ENCODE assay signal across 1 cellular context in genomic region chr19:45344621-45345505, GRCh38.
TF ChIP-seq lines count a peak whose summit lies in the region.

No MANE protein-coding gene starts in this region.

TF ChIP-seq in HCT116, 20 proteins besides CTCF, POLR2A, EP300 and RAD21 (continued from another document):
- TF ChIP-seq CEBPB (IDR thresholded peaks at IDR 0.05; ENCODE audit: low read depth): no peak
- no peak for TF ChIP-seq ELF1 (IDR thresholded peaks at IDR 0.05; ENCODE audit: borderline replicate concordance, low read depth)
- no peak for TF ChIP-seq JUND (IDR thresholded peaks at IDR 0.05)
- no peak for TF ChIP-seq CBX3 (IDR thresholded peaks at IDR 0.05; ENCODE audit: low read depth)
- TF ChIP-seq POLR2AphosphoS5 (IDR thresholded peaks at IDR 0.05; ENCODE audit: low read depth, low read length): no peak
- TF ChIP-seq ZNF274 (IDR thresholded peaks at IDR 0.05; ENCODE audit: low read depth, low read length): no peak
- TF ChIP-seq, protein P1, sequence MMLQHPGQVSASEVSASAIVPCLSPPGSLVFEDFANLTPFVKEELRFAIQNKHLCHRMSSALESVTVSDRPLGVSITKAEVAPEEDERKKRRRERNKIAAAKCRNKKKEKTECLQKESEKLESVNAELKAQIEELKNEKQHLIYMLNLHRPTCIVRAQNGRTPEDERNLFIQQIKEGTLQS (IDR thresholded peaks at IDR 0.05): no peak
- TF ChIP-seq TCF7L2 (IDR thresholded peaks at IDR 0.05; ENCODE audit: borderline replicate concordance, extremely low read depth, insufficient read depth, insufficient read length): no peak
- TF ChIP-seq YY1 (IDR thresholded peaks at IDR 0.05; ENCODE audit: extremely low read depth, insufficient replicate concordance, low read depth, low read length): no peak
- no peak for TF ChIP-seq EZH2 (IDR thresholded peaks at IDR 0.05)
